ENCODE assay signal across 13 cellular contexts in genomic region chr2:165629776-165630175, GRCh38.
"Had no signal": no experiment of that assay in that cellular context is flagged by ENCODE, and none has a peak within 500 bp of the region (broad histone marks: within the 10 kb centered on the region; RNA-seq: fewer than 3 reads in every experiment).

No MANE protein-coding gene starts in this region.

- H3K27me3 ChIP-seq: dorsolateral prefrontal cortex, thyroid gland had no signal

- H3K4me3 ChIP-seq: dorsolateral prefrontal cortex, thyroid gland had no signal

- H3K27ac Mint-ChIP-seq: activated CD4-positive, alpha-beta memory T cell treated with anti-CD3 and anti-CD28 coated beads, Interleukin-2, amount 10 ng/mL, durations not matched to agents 7 days and 5 days; activated CD4-positive, alpha-beta T cell treated with anti-CD3 and anti-CD28 coated beads for 36 hours; activated naive CD4-positive, alpha-beta T cell treated with anti-CD3 and anti-CD28 coated beads, Interleukin-2, amount 50 U/mL, for 24 hours; stimulated activated memory B cell treated with anti-CD40 and anti-IgM and Interleukin-4, amounts not matched to agents 10 μg/mL and 1 μg/mL and 100 μg/mL, for 72 hours had no signal

- H3K4me1 Mint-ChIP-seq: activated CD4-positive, alpha-beta memory T cell treated with anti-CD3 and anti-CD28 coated beads, Interleukin-2, amount 10 ng/mL, durations not matched to agents 7 days and 5 days; stimulated activated memory B cell treated with anti-CD40 and anti-IgM and Interleukin-4, amounts not matched to agents 10 μg/mL and 1 μg/mL and 100 μg/mL, for 72 hours had no signal

- H3K27ac ChIP-seq: thyroid gland had no signal

- H3K4me3 Mint-ChIP-seq: activated CD4-positive, alpha-beta memory T cell treated with anti-CD3 and anti-CD28 coated beads, Interleukin-2, amount 10 ng/mL, durations not matched to agents 7 days and 5 days; activated CD4-positive, alpha-beta T cell treated with anti-CD3 and anti-CD28 coated beads for 36 hours; activated naive CD4-positive, alpha-beta T cell treated with anti-CD3 and anti-CD28 coated beads, Interleukin-2, amount 50 U/mL, for 24 hours; stimulated activated memory B cell treated with anti-CD40 and anti-IgM and Interleukin-4, amounts not matched to agents 10 μg/mL and 1 μg/mL and 100 μg/mL, for 72 hours had no signal

- H3K27me3 Mint-ChIP-seq: activated CD4-positive, alpha-beta memory T cell treated with anti-CD3 and anti-CD28 coated beads, Interleukin-2, amount 10 ng/mL, durations not matched to agents 7 days and 5 days; activated CD4-positive, alpha-beta T cell treated with anti-CD3 and anti-CD28 coated beads for 36 hours had no signal

- H3K36me3 Mint-ChIP-seq: activated naive CD4-positive, alpha-beta T cell treated with anti-CD3 and anti-CD28 coated beads, Interleukin-2, amount 50 U/mL, for 24 hours; stimulated activated memory B cell treated with anti-CD40 and anti-IgM and Interleukin-4, amounts not matched to agents 10 μg/mL and 1 μg/mL and 100 μg/mL, for 72 hours had no signal

- ATAC-seq: activated CD4-positive, alpha-beta T cell treated with anti-CD3 and anti-CD28 coated beads for 36 hours; esophagus mucosa; left lobe of liver; stimulated activated memory B cell treated with anti-CD40 and anti-IgM and Interleukin-4, amounts not matched to agents 10 μg/mL and 1 μg/mL and 100 μg/mL, for 72 hours had no signal

- H3K36me3 ChIP-seq: thyroid gland had no signal

- DNase-seq: activated CD4-positive, alpha-beta memory T cell treated with anti-CD3 and anti-CD28 coated beads, Interleukin-2, amount 10 ng/mL, durations not matched to agents 7 days and 5 days; activated CD4-positive, alpha-beta T cell treated with anti-CD3 and anti-CD28 coated beads for 36 hours; activated CD8-positive, alpha-beta memory T cell treated with anti-CD3 and anti-CD28 coated beads, Interleukin-2, amount 50 U/mL, for 4 hours; activated effector memory CD4-positive, alpha-beta T cell treated with anti-CD3 and anti-CD28 coated beads, Interleukin-2, amount 50 U/mL, for 16 hours; activated T-cell treated with anti-CD3 and anti-CD28 coated beads, Interleukin-2, amount 50 U/mL, for 48 hours; amniotic stem cell; dorsolateral prefrontal cortex; retina; thyroid gland had no signal

- H3K9me3 Mint-ChIP-seq: activated CD4-positive, alpha-beta memory T cell treated with anti-CD3 and anti-CD28 coated beads, Interleukin-2, amount 10 ng/mL, durations not matched to agents 7 days and 5 days; activated naive CD4-positive, alpha-beta T cell treated with anti-CD3 and anti-CD28 coated beads, Interleukin-2, amount 50 U/mL, for 24 hours; stimulated activated memory B cell treated with anti-CD40 and anti-IgM and Interleukin-4, amounts not matched to agents 10 μg/mL and 1 μg/mL and 100 μg/mL, for 72 hours had no signal
